14 cellular contexts compared by ENCODE assay signal in genomic region chr15:70436428-70436827, GRCh38.
A peak's percentile ranks its signal among the peaks of the same experiment; 100 is the strongest.
DNase-seq lines count a peak whose midpoint lies in the region; ATAC-seq and TF ChIP-seq lines count a peak whose summit lies in the region.
"Had no signal": no experiment of that assay in that cellular context is flagged by ENCODE, and none has a peak within 500 bp of the region (broad histone marks: within the 10 kb centered on the region; RNA-seq: fewer than 3 reads in every experiment).

No MANE protein-coding gene starts in this region.

- H3K36me3 Mint-ChIP-seq in activated CD8-positive, alpha-beta memory T cell treated with anti-CD3 and anti-CD28 coated beads, Interleukin-2, amount 10 ng/mL, durations not matched to agents 7 days and 5 days, result no peaks in the 10 kb centered on the region
- H3K36me3 Mint-ChIP-seq: WTC11 had no signal

- no peak overlapping the region for H3K27ac Mint-ChIP-seq in activated CD8-positive, alpha-beta memory T cell treated with anti-CD3 and anti-CD28 coated beads, Interleukin-2, amount 10 ng/mL, durations not matched to agents 7 days and 5 days
- H3K27ac Mint-ChIP-seq: WTC11 had no signal

- H3K4me1 ChIP-seq in neutrophil (ENCODE audit: control insufficient read depth in 1 of 2, insufficient read depth in 1 of 2, low read depth in 1 of 2, low read length in 1 of 2), result peaks cover 55 to 63% of the 10 kb centered on the region in 2 experiments

- TF ChIP-seq CTCF in neutrophil (IDR thresholded peaks at IDR 0.05), result no peak

- H3K27me3 Mint-ChIP-seq in activated CD8-positive, alpha-beta memory T cell treated with anti-CD3 and anti-CD28 coated beads, Interleukin-2, amount 10 ng/mL, durations not matched to agents 7 days and 5 days, result peaks cover 40% of the 10 kb centered on the region

- H3K27me3 ChIP-seq in neutrophil, result no peaks in the 10 kb centered on the region

- H3K4me1 Mint-ChIP-seq in activated CD8-positive, alpha-beta memory T cell treated with anti-CD3 and anti-CD28 coated beads, Interleukin-2, amount 10 ng/mL, durations not matched to agents 7 days and 5 days, result peaks cover 24% of the 10 kb centered on the region

- H3K4me3 ChIP-seq in neutrophil (ENCODE audit: low read depth in 1 of 2, low read length in 1 of 2), result no peak overlapping the region

- H3K9me3 Mint-ChIP-seq in activated CD8-positive, alpha-beta memory T cell treated with anti-CD3 and anti-CD28 coated beads, Interleukin-2, amount 10 ng/mL, durations not matched to agents 7 days and 5 days (ENCODE audit: low read depth), result no peaks in the 10 kb centered on the region
- H3K9me3 Mint-ChIP-seq: WTC11 had no signal

- peak overlapping the region; percentile 76 for H3K27ac ChIP-seq in neutrophil

- no peaks in the 10 kb centered on the region for H3K9me3 ChIP-seq in neutrophil
- H3K9me3 ChIP-seq: Caco-2 had no signal

- DNase-seq in activated CD8-positive, alpha-beta memory T cell treated with anti-CD3 and anti-CD28 coated beads, Interleukin-2, amount 10 ng/mL, durations not matched to agents 7 days and 5 days, result peak; percentile 56
- DNase-seq in activated CD8-positive, alpha-beta memory T cell treated with anti-CD3 and anti-CD28 coated beads, Interleukin-2, amount 50 U/mL, for 48 hours, result no peak
- DNase-seq in retina, result no peak
- DNase-seq: activated gamma-delta T cell, Caco-2, caudate nucleus, kidney, NCI-H187 had no signal

- no peaks in the 10 kb centered on the region for H3K36me3 ChIP-seq in neutrophil

- no peak overlapping the region for H3K4me3 Mint-ChIP-seq in activated CD8-positive, alpha-beta memory T cell treated with anti-CD3 and anti-CD28 coated beads, Interleukin-2, amount 10 ng/mL, durations not matched to agents 7 days and 5 days
- H3K4me3 Mint-ChIP-seq: WTC11 had no signal

- CTCF ChIA-PET in activated CD8-positive, alpha-beta memory T cell treated with anti-CD3 and anti-CD28 coated beads, Interleukin-2, amount 10 ng/mL, durations not matched to agents 7 days and 5 days (lab: Charles Lee), result interaction anchor here (1.4 kb wide), 1 partner anchor 24 kb away, joined by 4 read pairs; no protein-coding TSS in a partner anchor

- peak; percentile 66 for ATAC-seq in activated CD8-positive, alpha-beta memory T cell treated with anti-CD3 and anti-CD28 coated beads, Interleukin-2, amount 10 ng/mL, durations not matched to agents 7 days and 5 days
- peak; percentile 41 for ATAC-seq in GM21717 (IDR thresholded peaks at IDR 0.05; ENCODE audit: unreplicated experiment)
- ATAC-seq in HG03439 (IDR thresholded peaks at IDR 0.05; ENCODE audit: unreplicated experiment), result peak; percentile 41
- no peak for ATAC-seq in GM18858 (IDR thresholded peaks at IDR 0.05; ENCODE audit: unreplicated experiment)
- ATAC-seq in GM21619 (IDR thresholded peaks at IDR 0.05; ENCODE audit: unreplicated experiment), result no peak
- ATAC-seq: WTC11 had no signal

Comparison
In these comparisons a context has a peak if more than half of its experiments do, and no peak if none do; other contexts are left out.
1. ATAC-seq: peak in activated CD8-positive, alpha-beta memory T cell treated with anti-CD3 and anti-CD28 coated beads, Interleukin-2, amount 10 ng/mL, durations not matched to agents 7 days and 5 days (single experiment), GM21717 (single experiment) and HG03439 (single experiment); none in GM18858 (single experiment) and GM21619 (single experiment).